ENCODE assay signal across 23 cellular contexts in the genomic region with DNA sequence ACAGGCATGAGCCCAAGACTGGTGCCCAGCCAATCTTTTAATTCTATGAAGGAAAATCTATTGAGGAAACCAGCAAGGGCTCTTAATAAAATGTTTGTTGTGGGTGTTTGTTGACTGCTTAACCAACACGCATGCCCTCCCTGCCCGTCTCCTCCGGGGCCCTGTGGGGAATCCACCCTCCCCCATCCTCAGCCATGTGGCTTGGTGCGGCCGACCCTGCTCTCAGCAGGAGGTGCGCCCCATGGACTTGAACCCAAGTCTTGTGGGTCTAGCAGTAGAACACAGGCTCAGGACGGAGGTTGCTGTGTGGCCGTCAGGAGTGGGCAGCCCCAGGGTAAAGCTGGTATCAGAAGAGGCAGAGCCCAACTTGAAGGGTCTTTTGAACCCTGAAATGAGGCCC. TPM values are rescaled to one million over a fixed set of nuclear protein-coding genes. Genes with fewer than 3 reads are reported as not detected.
DNase-seq lines count a peak whose midpoint lies in the region; ATAC-seq and TF ChIP-seq lines count a peak whose summit lies in the region.
"Had no signal": no experiment of that assay in that cellular context is flagged by ENCODE, and none has a peak within 500 bp of the region (broad histone marks: within the 10 kb centered on the region; RNA-seq: fewer than 3 reads in every experiment).

No MANE protein-coding gene starts in this region.

- no peaks in the 10 kb centered on the region for H3K79me1 ChIP-seq in trophoblast cell (ENCODE audit: low read length)

- DNase-seq in right atrium auricular region (ENCODE audit: low spot score) (peak; percentile 38), Right ventricle myocardium inferior (ENCODE audit: missing footprints) (no peak), esophagus muscularis mucosa (ENCODE audit: extremely low spot score) (peak; percentile 90), trophoblast cell (no peak), WERI-Rb-1 (no peak)
- DNase-seq: 8988T; ACHN; BE2C; C1 segment of cervical spinal cord; CD4-positive, alpha-beta memory T cell; CD4-positive, CD25-positive, alpha-beta regulatory T cell; CD8-positive, alpha-beta memory T cell; COR-L47; DMS 273 treated with DMSO at 0.1 percent for 48 hours; DMS153; DMS53; DMS79; DND-41; EL; GDM1 had no signal

- no peak overlapping the region for H3K4ac ChIP-seq in trophoblast cell (ENCODE audit: low read depth, low read length)

- no peaks in the 10 kb centered on the region for H3K36me3 ChIP-seq in right atrium auricular region
- H3K36me3 ChIP-seq in esophagus muscularis mucosa = no peaks in the 10 kb centered on the region
- H3K36me3 ChIP-seq in trophoblast cell (ENCODE audit: control insufficient read depth in 1 of 2, insufficient read depth in 2 of 2, low read length in 2 of 2) = no peaks in the 10 kb centered on the region
- H3K36me3 ChIP-seq in WERI-Rb-1 = no peaks in the 10 kb centered on the region
- H3K36me3 ChIP-seq: BE2C, BLaER1 had no signal

- H3K79me2 ChIP-seq in trophoblast cell (ENCODE audit: control insufficient read depth, insufficient read depth, low read length, poor library complexity) = no peaks in the 10 kb centered on the region

- H3K4me3 ChIP-seq in right atrium auricular region = no peak overlapping the region
- no peak overlapping the region for H3K4me3 ChIP-seq in esophagus muscularis mucosa
- H3K4me3 ChIP-seq in trophoblast cell (ENCODE audit: low read depth, low read length) = no peak overlapping the region
- no peak overlapping the region for H3K4me3 ChIP-seq in WERI-Rb-1 (ENCODE audit: low read depth, low read length)
- H3K4me3 ChIP-seq: BLaER1, GM12878 had no signal

- no peak overlapping the region for H4K91ac ChIP-seq in trophoblast cell (ENCODE audit: low read depth, low read length)

- H2AFZ ChIP-seq in trophoblast cell (ENCODE audit: insufficient read depth, low read length, poor library complexity) = no peak overlapping the region

- H3K9me3 ChIP-seq in right atrium auricular region = no peaks in the 10 kb centered on the region
- no peaks in the 10 kb centered on the region for H3K9me3 ChIP-seq in esophagus muscularis mucosa
- H3K9me3 ChIP-seq in trophoblast cell (ENCODE audit: insufficient read depth, low read depth, low read length) = no peaks in the 10 kb centered on the region
- no peaks in the 10 kb centered on the region for H3K9me3 ChIP-seq in WERI-Rb-1 (ENCODE audit: severe bottlenecking)
- H3K9me3 ChIP-seq: BE2C, BLaER1 had no signal

- intact Hi-C loops in Right ventricle myocardium inferior (cut with DNase I) = no loop called here
- intact Hi-C loops in esophagus muscularis mucosa (cut with DNase I) = no loop called here

- 95% methylated on average over 7 of the region's 8 CpGs for WGBS in esophagus muscularis mucosa
- no CpG with 5 or more reads among the region's 8 CpGs for WGBS in trophoblast cell (ENCODE audit: extremely low coverage, insufficient coverage, insufficient read length)

- no peak overlapping the region for H2AK5ac ChIP-seq in trophoblast cell (ENCODE audit: low read length)

- H3K4me1 ChIP-seq in right atrium auricular region = no peaks in the 10 kb centered on the region
- H3K4me1 ChIP-seq in esophagus muscularis mucosa = no peaks in the 10 kb centered on the region
- H3K4me1 ChIP-seq in trophoblast cell (ENCODE audit: control insufficient read depth in 1 of 2, insufficient read depth in 2 of 2, low read length in 2 of 2) = no peaks in the 10 kb centered on the region
- H3K4me1 ChIP-seq: BE2C had no signal

- no peak overlapping the region for H3K18ac ChIP-seq in trophoblast cell (ENCODE audit: low read length)

- H2BK120ac ChIP-seq in trophoblast cell (ENCODE audit: insufficient read depth, low read length, poor library complexity) = no peak overlapping the region

- no peak overlapping the region for H2BK5ac ChIP-seq in trophoblast cell (ENCODE audit: low read depth, low read length, poor library complexity)

- TF ChIP-seq CTCF in right atrium auricular region (IDR thresholded peaks at IDR 0.05) (no peak), esophagus muscularis mucosa (IDR thresholded peaks at IDR 0.05) (no peak), WERI-Rb-1 (IDR thresholded peaks at IDR 0.05; ENCODE audit: low read depth, low read length) (no peak)

- H3K14ac ChIP-seq in trophoblast cell (ENCODE audit: low read length) = no peak overlapping the region

- H3K27me3 ChIP-seq in right atrium auricular region (no peaks in the 10 kb centered on the region), esophagus muscularis mucosa (peaks cover 0 to 6% (median 0%) of the 10 kb centered on the region in 4 donors), trophoblast cell (ENCODE audit: insufficient read depth, low read length) (no peaks in the 10 kb centered on the region), WERI-Rb-1 (ENCODE audit: insufficient read depth, low read depth, severe bottlenecking) (no peaks in the 10 kb centered on the region)
- H3K27me3 ChIP-seq: BE2C, BLaER1 had no signal

- no peak overlapping the region for H4K8ac ChIP-seq in trophoblast cell (ENCODE audit: low read depth, low read length)

- H4K12ac ChIP-seq in trophoblast cell (ENCODE audit: low read depth, low read length) = no peak overlapping the region

- TF ChIP-seq POLR2A in esophagus muscularis mucosa (IDR thresholded peaks at IDR 0.05; ENCODE audit: low read depth) = no peak

- no peak overlapping the region for H3K23ac ChIP-seq in trophoblast cell (ENCODE audit: low read length)

- TF ChIP-seq EP300 in esophagus muscularis mucosa (IDR thresholded peaks at IDR 0.05) = no peak

- H2BK12ac ChIP-seq in trophoblast cell (ENCODE audit: low read length) = no peak overlapping the region

- peak overlapping the region; percentile 39 for H3K9ac ChIP-seq in trophoblast cell (ENCODE audit: low read length)
- H3K9ac ChIP-seq: BLaER1 had no signal

- ATAC-seq in Right ventricle myocardium inferior (no peak), HG02798 (IDR thresholded peaks at IDR 0.05; ENCODE audit: poor library complexity, unreplicated experiment) (no peak)
- ATAC-seq: GM12878 had no signal

- H3K27ac ChIP-seq in right atrium auricular region (no peak overlapping the region), esophagus muscularis mucosa (replicated peaks in 1 of 4) (no peak overlapping the region), trophoblast cell (ENCODE audit: low read depth, low read length) (no peak overlapping the region), WERI-Rb-1 (no peak overlapping the region)
- H3K27ac ChIP-seq: BLaER1 had no signal

- H3K4me2 ChIP-seq in trophoblast cell (ENCODE audit: low read length) = no peak overlapping the region

RNA-seq across cellular contexts. Expression of a gene that starts 45.1 kb away (rescaled TPM):
- total RNA-seq in right atrium auricular region (10 to 100 TPM; 22.0 to 37.0 TPM), Right ventricle myocardium inferior (48.2 TPM), esophagus muscularis mucosa (10 to 100 TPM in 2 of 4 donors, 1 to 10 TPM in 2; 9.6 to 15.8 (median 12.3) TPM)
- 0.89 and 0.93 TPM in 2 replicates for polyA plus RNA-seq in trophoblast cell (2013)

RNA-seq across cellular contexts. Expression of a gene that starts 46.1 kb away (rescaled TPM):
- total RNA-seq in right atrium auricular region = 10 to 100 TPM; 10.7 to 30.5 TPM
- total RNA-seq in Right ventricle myocardium inferior = 189 TPM
- 10 to 100 TPM; 12.0 to 49.8 (median 26.4) TPM for total RNA-seq in esophagus muscularis mucosa
- 168 and 176 TPM in 2 replicates for polyA plus RNA-seq in trophoblast cell (2013)

Comparison
In these comparisons a context has a peak if more than half of its experiments do, and no peak if none do; other contexts are left out.
1. DNase-seq: peak in right atrium auricular region (single experiment) and esophagus muscularis mucosa (single experiment); none in Right ventricle myocardium inferior (single experiment), trophoblast cell (0 of 2) and WERI-Rb-1 (single experiment).